7 cellular contexts compared by ENCODE assay signal in the genomic region with DNA sequence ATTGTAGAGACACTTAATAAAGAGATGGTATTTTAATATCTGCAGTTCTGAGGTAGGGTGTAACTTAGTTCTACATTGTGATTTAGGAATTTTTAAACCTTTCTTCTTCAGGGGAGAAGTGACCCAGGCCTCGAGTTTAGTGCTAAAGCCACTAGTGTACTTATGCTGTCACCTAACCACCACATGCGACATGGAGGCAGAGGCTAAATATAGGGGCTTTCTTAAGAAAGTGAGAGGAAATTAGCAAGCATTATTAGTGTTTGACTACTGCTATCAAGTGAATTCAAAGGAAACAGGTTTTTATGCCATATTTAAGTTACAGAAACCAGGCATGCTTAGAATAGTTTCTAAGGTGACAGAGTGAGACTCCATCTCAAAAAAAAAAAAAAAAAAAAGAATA. TPM values are rescaled to one million over a fixed set of nuclear protein-coding genes. Genes with fewer than 3 reads are reported as not detected.
DNase-seq lines count a peak whose midpoint lies in the region; ATAC-seq, FAIRE-seq and TF ChIP-seq lines count a peak whose summit lies in the region.
"Not testable (repeated sequence)": the region's sequence is repeated elsewhere in the genome, so short reads cannot be mapped to it uniquely, and the experiment has no call there.
"Had no signal": no experiment of that assay in that cellular context is flagged by ENCODE, and none has a peak within 500 bp of the region (broad histone marks: within the 10 kb centered on the region; RNA-seq: fewer than 3 reads in every experiment).

No MANE protein-coding gene starts in this region.

- H3K4me1 Mint-ChIP-seq in natural killer cell: peaks cover 7 to 15% of the 10 kb centered on the region in 2 donors

- H3K27me3 Mint-ChIP-seq in natural killer cell (ENCODE audit: low read depth in 2 of 2): not testable (repeated sequence)

- H2BK5ac ChIP-seq in H1 (ENCODE audit: low read depth, low read length): not testable (repeated sequence)

- POLR2A ChIA-PET in Panc1 (lab: Charles Lee); H1 (lab: Charles Lee; ENCODE audit: partially characterized antibody): not testable (repeated sequence)

- H3K4me2 ChIP-seq in H1 (ENCODE audit: insufficient read depth in 1 of 2, low read depth in 2 of 2, low read length in 2 of 2): not testable (repeated sequence)

- in situ Hi-C loops in Panc1 (cut with HindIII; ENCODE audit: low pct_unique_long_range_greater_than_20kb, low sequenced_read_pairs): not testable (repeated sequence)

- CTCF ChIA-PET in Panc1 (lab: Charles Lee); H1 (lab: Charles Lee; ENCODE audit: partially characterized antibody): not testable (repeated sequence)

- H3K4ac ChIP-seq in H1 (replicated peaks; ENCODE audit: insufficient read length, low read depth, low read length): not testable (repeated sequence)

- not testable (repeated sequence) for H2BK15ac ChIP-seq in H1 (ENCODE audit: low read length)

- TF ChIP-seq RAD21 in H1 (IDR thresholded peaks at IDR 0.05 in 1 of 2, conservative IDR thresholded peaks at IDR 0.05 in 1 of 2; ENCODE audit: low read depth in 2 of 2, low read length in 2 of 2): not testable (repeated sequence)

- H2BK120ac ChIP-seq in H1 (replicated peaks; ENCODE audit: low read depth, low read length): not testable (repeated sequence)

- H4K5ac ChIP-seq in H1 (ENCODE audit: insufficient read length, low read depth, low read length): not testable (repeated sequence)

- H3K9ac ChIP-seq in H1 (replicated peaks in 1 of 4; ENCODE audit: extremely low read depth in 1 of 4, low read depth in 3 of 4, low read length in 3 of 4): not testable (repeated sequence)

- not testable (repeated sequence) for H4K91ac ChIP-seq in H1 (replicated peaks; ENCODE audit: insufficient read length, low read length)

- H3K23me2 ChIP-seq in H1 (ENCODE audit: low read depth, low read length): not testable (repeated sequence)

- not testable (repeated sequence) for TF ChIP-seq POLR2A in GM12892 (IDR thresholded peaks at IDR 0.05; ENCODE audit: low read depth, low read length); H1 (IDR thresholded peaks at IDR 0.05; ENCODE audit: control extremely low read depth in 1 of 2, low read depth in 2 of 2, low read length in 2 of 2)

- no CpG with 5 or more reads among the region's 2 CpGs for WGBS in H1 (ENCODE audit: extremely low coverage in 1 of 2, insufficient coverage in 1 of 2, insufficient read length in 1 of 2, insufficient replicate concordance in 2 of 2, low coverage in 1 of 2, low lambda C conversion rate in 2 of 2, missing lambda C conversion rate in 1 of 2), 2 experiments

- H3K4me3 Mint-ChIP-seq in natural killer cell: not testable (repeated sequence)

- peak; percentile 57 for FAIRE-seq in GM12892 (lab: Jason Lieb, UNC)
- FAIRE-seq in H1 (lab: Jason Lieb, UNC): peak; percentile 70

- H4K8ac ChIP-seq in H1 (ENCODE audit: extremely low read depth, insufficient read depth, low read length): not testable (repeated sequence)

- H3K9me3 ChIP-seq in Panc1 (ENCODE audit: control insufficient read depth, insufficient read depth, low read depth, low read length); H1 (ENCODE audit: insufficient read depth in 2 of 2, low read depth in 1 of 2, low read length in 1 of 2): not testable (repeated sequence)

- TF ChIP-seq CTCF in Panc1 (IDR thresholded peaks at IDR 0.05); H1 (IDR thresholded peaks at IDR 0.05; ENCODE audit: control extremely low read depth in 1 of 3, insufficient read depth in 1 of 3, low read depth in 1 of 3, low read length in 3 of 3); natural killer cell (IDR thresholded peaks at IDR 0.05): not testable (repeated sequence)

- not testable (repeated sequence) for H3K79me2 ChIP-seq in H1 (ENCODE audit: control insufficient read depth in 1 of 2, insufficient read depth in 2 of 2, low read length in 2 of 2)

- not testable (repeated sequence) for H2AFZ ChIP-seq in H1 (ENCODE audit: low read length)

- not testable (repeated sequence) for H3K23ac ChIP-seq in H1 (ENCODE audit: insufficient read length)

- H3K27ac ChIP-seq in Panc1 (ENCODE audit: low read length); H1 (ENCODE audit: low read depth, low read length): not testable (repeated sequence)

- BruUV-seq in Panc1 (replicated peaks; lab: Mats Ljungman, UMichigan): TSS peak; percentile 82

- H3K27ac Mint-ChIP-seq in natural killer cell: not testable (repeated sequence)

- not testable (repeated sequence) for H4K20me1 ChIP-seq in H1 (replicated peaks in 1 of 2; ENCODE audit: control insufficient read depth in 1 of 2, insufficient read depth in 2 of 2, low read length in 2 of 2)

- DNase-seq in GM12892 (ENCODE audit: insufficient read length); Panc1 (ENCODE audit: low read depth, low spot score); H1 (ENCODE audit: low read depth in 1 of 2, low spot score in 2 of 2); natural killer cell: not testable (repeated sequence)

- H3K4me1 ChIP-seq in Panc1 (ENCODE audit: control insufficient read depth, insufficient read depth, low read length); H1 (replicated peaks in 1 of 4; ENCODE audit: control insufficient read depth in 3 of 4, insufficient read depth in 4 of 4, low read length in 3 of 4): not testable (repeated sequence)

- not testable (repeated sequence) for H3K27me3 ChIP-seq in Panc1 (ENCODE audit: control insufficient read depth, insufficient read depth, low read length); H1 (replicated peaks in 1 of 4; ENCODE audit: control insufficient read depth in 3 of 4, extremely low read depth in 1 of 4, insufficient read depth in 3 of 4, low read length in 3 of 4)

- ATAC-seq in Panc1: not testable (repeated sequence)
- ATAC-seq in natural killer cell: peak in 2 of 3 donors; percentile 26 to 39

- not testable (repeated sequence) for H3K9me3 Mint-ChIP-seq in natural killer cell

- H2AK5ac ChIP-seq in H1 (ENCODE audit: low read depth, low read length): not testable (repeated sequence)

- not testable (repeated sequence) for H3K79me1 ChIP-seq in H1 (ENCODE audit: low read depth, low read length)

- not testable (repeated sequence) for H3K36me3 ChIP-seq in Panc1 (ENCODE audit: control insufficient read depth, insufficient read depth, low read length); H1 (ENCODE audit: control insufficient read depth in 2 of 4, insufficient read depth in 4 of 4, low read length in 3 of 4)

- not testable (repeated sequence) for H3K14ac ChIP-seq in H1 (ENCODE audit: insufficient read length)

- intact Hi-C loops in Panc1 (cut with micrococcal nuclease; ENCODE audit: unreplicated experiment); natural killer cell (cut with micrococcal nuclease): not testable (repeated sequence)

- H2BK20ac ChIP-seq in H1 (ENCODE audit: low read length): not testable (repeated sequence)

- not testable (repeated sequence) for H3K56ac ChIP-seq in H1 (replicated peaks; ENCODE audit: insufficient read length, low read depth, low read length)

- not testable (repeated sequence) for H3K36me3 Mint-ChIP-seq in natural killer cell

- not testable (repeated sequence) for H2BK12ac ChIP-seq in H1 (ENCODE audit: low read depth, low read length)

- not testable (repeated sequence) for H3K18ac ChIP-seq in H1 (ENCODE audit: extremely low read depth, low read length)

- not testable (repeated sequence) for TF ChIP-seq EP300 in H1 (IDR thresholded peaks at IDR 0.05; ENCODE audit: borderline replicate concordance in 1 of 2, low read depth in 2 of 2, low read length in 2 of 2)

- not testable (repeated sequence) for H3K4me3 ChIP-seq in Panc1 (ENCODE audit: low read depth in 2 of 2, low read length in 2 of 2); H1 (ENCODE audit: extremely low read depth in 1 of 4, insufficient read depth in 2 of 4, low read depth in 3 of 4, low read length in 4 of 4)

RNA-seq across cellular contexts. Expression of gene TBC1D26, which starts 56.3 kb away (rescaled TPM):
- polyA plus RNA-seq in GM12892 (2012; ENCODE audit: missing spikeins): not detected
- total RNA-seq in Panc1 (2021; ENCODE audit: unreplicated experiment) (0.05 TPM), natural killer cell (not detected)
- not detected for polyA plus RNA-seq in Panc1 (2012; ENCODE audit: insufficient read length)
- 0.71 and 0.84 TPM in 2 replicates for total RNA-seq in H1 (2021; fragmentation: NEBNext Ultra II Directional; extraction: Animal tissue kit (Norgen Biotek cat#: 25700))
- 1.4 and 2.1 TPM in 2 replicates for polyA plus RNA-seq in H1 (2011; rRNA removed)
- 1.9 TPM for polyA plus RNA-seq in H1 (2011; cell fraction: cytosol; rRNA removed)
- polyA plus RNA-seq in H1 (2011; cell fraction: nucleus; rRNA removed): 17.4 TPM
- polyA plus RNA-seq in H1 (2012, experiment 1 of 2): 1.1 to 2.2 TPM (median 1.6 TPM) in 4 replicates
- 0.09 TPM for polyA plus RNA-seq in H1 (2012, experiment 2 of 2)
- 0.69 TPM for polyA plus RNA-seq in H1 (2013, experiment 1 of 2)
- polyA plus RNA-seq in H1 (2013, experiment 2 of 2): 0.40 TPM
- polyA minus RNA-seq in H1 (2011; rRNA and poly(A)+ RNA removed): 0.46 and 1.9 TPM in 2 replicates
- polyA minus RNA-seq in H1 (2011; cell fraction: cytosol; rRNA and poly(A)+ RNA removed): 0.88 TPM
- polyA minus RNA-seq in H1 (2011; cell fraction: nucleus; rRNA and poly(A)+ RNA removed): 5.3 TPM
- total RNA-seq: B cell; Caco-2; CD4-positive, alpha-beta T cell had no signal
